ENCODE assay signal across 1 cellular context in the genomic region with DNA sequence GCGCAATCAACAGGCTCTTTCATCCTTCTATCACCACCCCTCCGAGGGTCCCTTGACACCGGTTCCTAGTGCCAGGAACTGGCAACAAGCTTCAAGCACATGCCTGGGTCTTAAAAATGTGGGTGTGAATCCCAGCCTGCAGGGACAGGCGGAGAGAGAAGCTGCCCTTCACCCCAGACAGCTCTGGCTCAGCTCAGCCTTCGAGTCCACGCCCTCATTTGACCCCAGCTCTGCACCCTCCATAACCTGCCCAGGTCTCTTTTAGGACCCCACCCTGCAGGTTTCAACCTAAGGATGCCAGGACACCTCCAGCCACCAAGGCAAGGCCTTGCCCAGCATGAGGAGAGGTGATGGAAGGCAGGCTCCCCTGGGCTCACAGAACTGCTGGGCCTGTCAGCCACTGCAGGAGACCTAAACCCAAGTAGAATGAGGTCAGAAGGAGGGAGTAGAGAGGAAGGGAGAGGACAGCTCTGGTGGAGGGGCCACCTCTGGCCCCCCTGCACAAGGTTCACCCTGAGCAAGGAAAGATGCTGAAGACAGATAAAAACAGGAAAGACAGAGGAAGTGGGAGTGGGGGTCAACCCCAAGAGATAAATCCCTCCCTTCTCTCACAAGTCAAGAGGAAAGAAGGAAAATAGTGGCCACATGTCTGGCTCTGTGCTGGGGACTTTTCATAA.
TF ChIP-seq lines count a peak whose summit lies in the region.

No MANE protein-coding gene starts in this region.

TF ChIP-seq in GM23338, 12 proteins besides CTCF, POLR2A, EP300 and RAD21 (continued from another document):
- no peak for TF ChIP-seq ZNF462 (CRISPR knock-in tag; IDR thresholded peaks at IDR 0.05)
- TF ChIP-seq, protein P1, sequence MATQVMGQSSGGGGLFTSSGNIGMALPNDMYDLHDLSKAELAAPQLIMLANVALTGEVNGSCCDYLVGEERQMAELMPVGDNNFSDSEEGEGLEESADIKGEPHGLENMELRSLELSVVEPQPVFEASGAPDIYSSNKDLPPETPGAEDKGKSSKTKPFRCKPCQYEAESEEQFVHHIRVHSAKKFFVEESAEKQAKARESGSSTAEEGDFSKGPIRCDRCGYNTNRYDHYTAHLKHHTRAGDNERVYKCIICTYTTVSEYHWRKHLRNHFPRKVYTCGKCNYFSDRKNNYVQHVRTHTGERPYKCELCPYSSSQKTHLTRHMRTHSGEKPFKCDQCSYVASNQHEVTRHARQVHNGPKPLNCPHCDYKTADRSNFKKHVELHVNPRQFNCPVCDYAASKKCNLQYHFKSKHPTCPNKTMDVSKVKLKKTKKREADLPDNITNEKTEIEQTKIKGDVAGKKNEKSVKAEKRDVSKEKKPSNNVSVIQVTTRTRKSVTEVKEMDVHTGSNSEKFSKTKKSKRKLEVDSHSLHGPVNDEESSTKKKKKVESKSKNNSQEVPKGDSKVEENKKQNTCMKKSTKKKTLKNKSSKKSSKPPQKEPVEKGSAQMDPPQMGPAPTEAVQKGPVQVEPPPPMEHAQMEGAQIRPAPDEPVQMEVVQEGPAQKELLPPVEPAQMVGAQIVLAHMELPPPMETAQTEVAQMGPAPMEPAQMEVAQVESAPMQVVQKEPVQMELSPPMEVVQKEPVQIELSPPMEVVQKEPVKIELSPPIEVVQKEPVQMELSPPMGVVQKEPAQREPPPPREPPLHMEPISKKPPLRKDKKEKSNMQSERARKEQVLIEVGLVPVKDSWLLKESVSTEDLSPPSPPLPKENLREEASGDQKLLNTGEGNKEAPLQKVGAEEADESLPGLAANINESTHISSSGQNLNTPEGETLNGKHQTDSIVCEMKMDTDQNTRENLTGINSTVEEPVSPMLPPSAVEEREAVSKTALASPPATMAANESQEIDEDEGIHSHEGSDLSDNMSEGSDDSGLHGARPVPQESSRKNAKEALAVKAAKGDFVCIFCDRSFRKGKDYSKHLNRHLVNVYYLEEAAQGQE (IDR thresholded peaks at IDR 0.05; ENCODE audit: unreplicated experiment): no peak
- no peak for TF ChIP-seq EZH2 (IDR thresholded peaks at IDR 0.05; ENCODE audit: low read depth, unreplicated experiment)
- TF ChIP-seq NANOG (IDR thresholded peaks at IDR 0.05; ENCODE audit: borderline replicate concordance): no peak
- no peak for TF ChIP-seq CREB1 (CRISPR knock-in tag; IDR thresholded peaks at IDR 0.05; ENCODE audit: low read depth)
- TF ChIP-seq ZNF331 (CRISPR knock-in tag; IDR thresholded peaks at IDR 0.05; ENCODE audit: low read depth): no peak
- TF ChIP-seq ZNF114 (CRISPR knock-in tag; IDR thresholded peaks at IDR 0.05): no peak
- no peak for TF ChIP-seq POLR2AphosphoS5 (IDR thresholded peaks at IDR 0.05; ENCODE audit: low read depth)
- no peak for TF ChIP-seq JUNB (IDR thresholded peaks at IDR 0.05; ENCODE audit: unreplicated experiment)
